9 cellular contexts compared by ENCODE assay signal in the genomic region with DNA sequence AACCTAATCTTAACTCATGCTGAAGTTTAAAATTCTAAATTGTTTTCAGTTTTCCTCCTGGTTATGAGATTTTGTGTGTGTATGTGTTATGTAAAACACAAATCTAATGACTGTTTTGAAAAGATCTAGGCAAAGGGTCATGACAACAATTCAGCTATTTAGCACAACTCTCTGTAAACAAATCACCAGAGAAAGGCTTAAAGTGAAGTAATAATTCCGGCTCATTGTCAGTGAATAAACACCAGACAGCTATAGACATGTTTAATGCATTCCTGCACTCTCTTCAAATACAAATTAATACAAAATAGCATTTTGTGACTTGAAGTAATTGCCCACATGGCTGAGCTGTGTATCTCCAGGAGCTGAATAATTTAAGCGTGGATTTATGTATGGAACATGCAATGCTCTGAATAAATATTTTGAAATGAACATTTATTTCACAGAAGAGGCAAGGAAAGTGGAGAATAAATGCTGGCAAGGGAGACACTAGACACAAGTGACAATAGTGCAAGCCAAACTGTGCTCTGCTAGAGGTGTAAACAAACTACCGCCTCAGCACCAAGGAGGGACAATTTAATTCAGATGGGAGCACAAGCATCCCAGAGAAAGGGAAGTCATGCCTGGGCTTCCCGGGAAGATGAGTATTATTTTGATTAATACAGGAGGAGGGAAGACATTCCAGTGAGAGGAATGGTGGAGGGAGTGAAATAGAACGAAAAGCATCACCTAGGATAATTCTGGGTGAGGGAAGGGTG.
A peak's percentile ranks its signal among the peaks of the same experiment; 100 is the strongest.
DNase-seq lines count a peak whose midpoint lies in the region; ATAC-seq, FAIRE-seq and TF ChIP-seq lines count a peak whose summit lies in the region.
"Had no signal": no experiment of that assay in that cellular context is flagged by ENCODE, and none has a peak within 500 bp of the region (broad histone marks: within the 10 kb centered on the region; RNA-seq: fewer than 3 reads in every experiment).

No MANE protein-coding gene starts in this region.

- H3K36me3 ChIP-seq in astrocyte (ENCODE audit: insufficient read depth, low read length): no peaks in the 10 kb centered on the region
- no peaks in the 10 kb centered on the region for H3K36me3 ChIP-seq in left lung
- no peaks in the 10 kb centered on the region for H3K36me3 ChIP-seq in testis (ENCODE audit: low read depth, missing control alignments)

- H3K27ac ChIP-seq in astrocyte (ENCODE audit: low read depth, low read length): no peak overlapping the region
- peak overlapping the region; percentile 75 to 81 for H3K27ac ChIP-seq in left lung
- peak overlapping the region; percentile 70 to 86 for H3K27ac ChIP-seq in testis

- H3K4me3 ChIP-seq in astrocyte (ENCODE audit: insufficient read depth, low read depth, low read length) (no peak overlapping the region), left lung (no peak overlapping the region), testis (no peak overlapping the region)

- DNase-seq in T-helper 1 cell: no peak
- no peak for DNase-seq in astrocyte (ENCODE audit: low read depth)
- DNase-seq in left lung: no peak
- DNase-seq in testis: no peak
- no peak for DNase-seq in germinal center (ENCODE audit: low spot score)
- no peak for DNase-seq in DMS53 treated with DMSO at 0.1 percent for 48 hours (lab: John Stamatoyannopoulos, UW; ENCODE audit: unreplicated experiment)
- DNase-seq in SIG-M5 (lab: John Stamatoyannopoulos, UW): no peak

- H3K4me2 ChIP-seq in astrocyte (ENCODE audit: low read length): peak overlapping the region; percentile 34

- peak overlapping the region; percentile 90 for H3K27ac Mint-ChIP-seq in T-helper 1 cell treated with Interleukin-12 subunit alpha and Interleukin-12 subunit beta and Interleukin-4 antibody, amounts not matched to agents 30 μg/mL and 1 μg/mL, for 36 hours
- peak overlapping the region; percentile 9 for H3K27ac Mint-ChIP-seq in astrocyte (ENCODE audit: unreplicated experiment)

- no peaks in the 10 kb centered on the region for H3K27me3 ChIP-seq in astrocyte (ENCODE audit: insufficient read depth, low read length)
- H3K27me3 ChIP-seq in left lung: no peaks in the 10 kb centered on the region
- no peaks in the 10 kb centered on the region for H3K27me3 ChIP-seq in testis

- H3K4me1 ChIP-seq in astrocyte (ENCODE audit: insufficient read depth, low read length): no peaks in the 10 kb centered on the region
- H3K4me1 ChIP-seq in left lung: peaks cover 0 to 23% of the 10 kb centered on the region in 2 donors
- peaks cover 15% of the 10 kb centered on the region for H3K4me1 ChIP-seq in testis

- intact Hi-C loops in left lung (cut with DNase I): no loop called here
- intact Hi-C loops in testis (cut with DNase I; ENCODE audit: low total_unique reads): no loop called here

- no peaks in the 10 kb centered on the region for H3K79me2 ChIP-seq in astrocyte (ENCODE audit: insufficient read depth, low read length)

- H3K9me3 ChIP-seq in astrocyte (ENCODE audit: insufficient read depth, low read depth, low read length) (no peaks in the 10 kb centered on the region), left lung (peaks cover 0 to 16% of the 10 kb centered on the region in 2 donors), testis (no peaks in the 10 kb centered on the region)

- no peak for TF ChIP-seq POLR2A in testis (IDR thresholded peaks at IDR 0.05)

- ATAC-seq in left lung: peak; percentile 62

- H3K27me3 Mint-ChIP-seq in T-helper 1 cell treated with Interleukin-12 subunit alpha and Interleukin-12 subunit beta and Interleukin-4 antibody, amounts not matched to agents 30 μg/mL and 1 μg/mL, for 36 hours (ENCODE audit: low read depth): no peaks in the 10 kb centered on the region
- H3K27me3 Mint-ChIP-seq in astrocyte (ENCODE audit: low read depth, unreplicated experiment): no peaks in the 10 kb centered on the region

- peaks cover 18% of the 10 kb centered on the region for H3K4me1 Mint-ChIP-seq in T-helper 1 cell treated with Interleukin-12 subunit alpha and Interleukin-12 subunit beta and Interleukin-4 antibody, amounts not matched to agents 30 μg/mL and 1 μg/mL, for 36 hours (ENCODE audit: low read depth)
- H3K4me1 Mint-ChIP-seq in astrocyte (ENCODE audit: low read depth, unreplicated experiment): peaks cover 14% of the 10 kb centered on the region

- H2AFZ ChIP-seq in astrocyte (ENCODE audit: low read depth, low read length): peak overlapping the region; percentile 41

- H3K9ac ChIP-seq in astrocyte (ENCODE audit: low read length): no peak overlapping the region

- no peak overlapping the region for H3K4me3 Mint-ChIP-seq in T-helper 1 cell treated with Interleukin-12 subunit alpha and Interleukin-12 subunit beta and Interleukin-4 antibody, amounts not matched to agents 30 μg/mL and 1 μg/mL, for 36 hours
- H3K4me3 Mint-ChIP-seq in astrocyte (ENCODE audit: unreplicated experiment): no peak overlapping the region

- no peaks in the 10 kb centered on the region for H4K20me1 ChIP-seq in astrocyte (ENCODE audit: insufficient read depth, low read length)

- H3K9me3 Mint-ChIP-seq in T-helper 1 cell treated with Interleukin-12 subunit alpha and Interleukin-12 subunit beta and Interleukin-4 antibody, amounts not matched to agents 30 μg/mL and 1 μg/mL, for 36 hours: peaks cover 23% of the 10 kb centered on the region
- peaks cover 15% of the 10 kb centered on the region for H3K9me3 Mint-ChIP-seq in astrocyte (ENCODE audit: unreplicated experiment)

- WGBS in testis, 2 donors: 29 to 36% methylated on average over 5 of the region's 5 CpGs

- peaks cover 11% of the 10 kb centered on the region for H3K36me3 Mint-ChIP-seq in T-helper 1 cell treated with Interleukin-12 subunit alpha and Interleukin-12 subunit beta and Interleukin-4 antibody, amounts not matched to agents 30 μg/mL and 1 μg/mL, for 36 hours (ENCODE audit: low read depth)
- peaks cover 5% of the 10 kb centered on the region for H3K36me3 Mint-ChIP-seq in astrocyte (ENCODE audit: low read depth, unreplicated experiment)

- TF ChIP-seq CTCF in astrocyte (IDR thresholded peaks at IDR 0.05; ENCODE audit: insufficient read depth, low read depth, low read length) (no peak), left lung (IDR thresholded peaks at IDR 0.05) (no peak), testis (IDR thresholded peaks at IDR 0.05) (no peak)

- no peak for FAIRE-seq in astrocyte (lab: Jason Lieb, UNC)
- FAIRE-seq: islet of Langerhans had no signal
